8 cellular contexts compared by ENCODE assay signal in genomic region chr20:44586289-44586911, GRCh38. TPM values are rescaled to one million over a fixed set of nuclear protein-coding genes. Genes with fewer than 3 reads are reported as not detected.
DNase-seq lines count a peak whose midpoint lies in the region; ATAC-seq and TF ChIP-seq lines count a peak whose summit lies in the region.

No MANE protein-coding gene starts in this region.

- H2AFZ ChIP-seq in trophoblast cell (ENCODE audit: insufficient read depth, low read length, poor library complexity): no peak overlapping the region

- no peak overlapping the region for H2AK5ac ChIP-seq in trophoblast cell (ENCODE audit: low read length)

- peaks cover 2% of the 10 kb centered on the region for H3K79me1 ChIP-seq in trophoblast cell (ENCODE audit: low read length)

- H3K23ac ChIP-seq in trophoblast cell (ENCODE audit: low read length): no peak overlapping the region

- no peak overlapping the region for H3K14ac ChIP-seq in trophoblast cell (ENCODE audit: low read length)

- no peak overlapping the region for H3K18ac ChIP-seq in trophoblast cell (ENCODE audit: low read length)

- H3K27ac ChIP-seq in trophoblast cell (ENCODE audit: low read depth, low read length) (no peak overlapping the region), suprapubic skin (no peak overlapping the region)

- no peak overlapping the region for H4K12ac ChIP-seq in trophoblast cell (ENCODE audit: low read depth, low read length)

- no peak overlapping the region for H3K4ac ChIP-seq in trophoblast cell (ENCODE audit: low read depth, low read length)

- H3K9me3 ChIP-seq in trophoblast cell (ENCODE audit: insufficient read depth, low read depth, low read length) (no peaks in the 10 kb centered on the region), suprapubic skin (no peaks in the 10 kb centered on the region)

- H2BK5ac ChIP-seq in trophoblast cell (ENCODE audit: low read depth, low read length, poor library complexity): no peak overlapping the region

- H3K4me1 ChIP-seq in trophoblast cell (ENCODE audit: control insufficient read depth in 1 of 2, insufficient read depth in 2 of 2, low read length in 2 of 2): peaks cover 14 to 17% of the 10 kb centered on the region in 2 experiments
- peaks cover 22% of the 10 kb centered on the region for H3K4me1 ChIP-seq in suprapubic skin

- no peak overlapping the region for H3K4me2 ChIP-seq in trophoblast cell (ENCODE audit: low read length)

- H3K27me3 ChIP-seq in trophoblast cell (ENCODE audit: insufficient read depth, low read length): no peaks in the 10 kb centered on the region
- no peaks in the 10 kb centered on the region for H3K27me3 ChIP-seq in suprapubic skin

- no peak for TF ChIP-seq CTCF in suprapubic skin (IDR thresholded peaks at IDR 0.05)

- no peak overlapping the region for H4K91ac ChIP-seq in trophoblast cell (ENCODE audit: low read depth, low read length)

- H3K36me3 ChIP-seq in trophoblast cell (ENCODE audit: control insufficient read depth in 1 of 2, insufficient read depth in 2 of 2, low read length in 2 of 2) (no peaks in the 10 kb centered on the region), suprapubic skin (peaks cover 14% of the 10 kb centered on the region)

- H3K4me3 ChIP-seq in trophoblast cell (ENCODE audit: low read depth, low read length) (peak overlapping the region; percentile 23), suprapubic skin (no peak overlapping the region)

- TF ChIP-seq EP300 in suprapubic skin (IDR thresholded peaks at IDR 0.05): no peak

- no peak overlapping the region for H2BK12ac ChIP-seq in trophoblast cell (ENCODE audit: low read length)

- no peak overlapping the region for H4K8ac ChIP-seq in trophoblast cell (ENCODE audit: low read depth, low read length)

- H3K79me2 ChIP-seq in trophoblast cell (ENCODE audit: control insufficient read depth, insufficient read depth, low read length, poor library complexity): no peaks in the 10 kb centered on the region

- no peak for TF ChIP-seq POLR2A in suprapubic skin (IDR thresholded peaks at IDR 0.05)

- no peak overlapping the region for H2BK120ac ChIP-seq in trophoblast cell (ENCODE audit: insufficient read depth, low read length, poor library complexity)

- no CpG with 5 or more reads among the region's 3 CpGs for WGBS in trophoblast cell (ENCODE audit: extremely low coverage, insufficient coverage, insufficient read length)
- WGBS in suprapubic skin: 92% methylated on average over 3 of the region's 3 CpGs

- H3K9ac ChIP-seq in trophoblast cell (ENCODE audit: low read length): no peak overlapping the region

- peak; percentile 54 for ATAC-seq in GM18870 (IDR thresholded peaks at IDR 0.05; ENCODE audit: unreplicated experiment)
- peak; percentile 61 for ATAC-seq in GM21825 (IDR thresholded peaks at IDR 0.05; ENCODE audit: unreplicated experiment)

- DNase-seq in NAMALWA (ENCODE audit: low spot score) (peak; percentile 99), trophoblast cell (no peak), activated gamma-delta T cell treated with Interleukin-2 at 50 U/mL for 16 hours (no peak), mucosa of gallbladder (ENCODE audit: low spot score) (no peak), suprapubic skin (ENCODE audit: low spot score in 2 of 2) (no peak)
- no peak for DNase-seq in stimulated activated CD4-positive, alpha-beta T cell treated with anti-CD3 and anti-CD28 coated beads, Interleukin-12 subunit alpha, Interleukin-12 subunit beta, amount 100 ng/mL, for 4 hours

RNA-seq across cellular contexts. Expression of gene PKIG, which starts 4.0 kb away (rescaled TPM):
- polyA plus RNA-seq in trophoblast cell (2013): 27.2 and 27.9 TPM in 2 replicates
- 92.0 TPM for total RNA-seq in mucosa of gallbladder
- 10 to 100 TPM; 17.2 to 40.8 (median 32.0) TPM for total RNA-seq in suprapubic skin
